Comparison of ENCODE assay signal across 15 cellular contexts in genomic region chr19:24046550-24046949, GRCh38. TPM values are rescaled to one million over a fixed set of nuclear protein-coding genes. Genes with fewer than 3 reads are reported as not detected.
DNase-seq lines count a peak whose midpoint lies in the region; ATAC-seq and TF ChIP-seq lines count a peak whose summit lies in the region.
"Had no signal": no experiment of that assay in that cellular context is flagged by ENCODE, and none has a peak within 500 bp of the region (broad histone marks: within the 10 kb centered on the region; RNA-seq: fewer than 3 reads in every experiment).

No MANE protein-coding gene starts in this region.

- no peaks in the 10 kb centered on the region for H3K27me3 ChIP-seq in SK-N-SH (ENCODE audit: insufficient read depth)
- H3K27me3 ChIP-seq: MG63 had no signal

- peak; percentile 40 for ATAC-seq in mucosa of descending colon
- no peak for ATAC-seq in GM21390 (IDR thresholded peaks at IDR 0.05; ENCODE audit: unreplicated experiment)
- ATAC-seq: PC-3 had no signal

- no peak overlapping the region for H2AFZ ChIP-seq in SK-N-SH (ENCODE audit: low read depth)

- no peaks in the 10 kb centered on the region for H3K9me3 ChIP-seq in mucosa of descending colon
- H3K9me3 ChIP-seq in SK-N-SH, result no peaks in the 10 kb centered on the region
- H3K9me3 ChIP-seq: MG63 had no signal

- peak; percentile 15 for DNase-seq in NCI-H510A (lab: John Stamatoyannopoulos, UW)
- DNase-seq in NCI-H510A treated with DMSO at 0.1 percent for 48 hours (lab: John Stamatoyannopoulos, UW), result no peak
- peak; percentile 52 for DNase-seq in DMS53 treated with DMSO at 0.1 percent for 48 hours (lab: John Stamatoyannopoulos, UW; ENCODE audit: unreplicated experiment)
- DNase-seq in NCI-H2171 (lab: John Stamatoyannopoulos, UW), result peak; percentile 41
- peak in 1 of 3 donors; percentile 19 for DNase-seq in mucosa of descending colon
- DNase-seq in activated CD8-positive, alpha-beta memory T cell treated with anti-CD3 and anti-CD28 coated beads for 24 hours, result no peak
- DNase-seq in SK-N-SH, result no peak
- DNase-seq: AML-193, HFFc6, KG1, MG63, NCI-H1105, NCI-H524 treated with DMSO at 0.1 percent for 48 hours, PC-3 had no signal

- H4K20me1 ChIP-seq in SK-N-SH (ENCODE audit: insufficient read depth), result no peaks in the 10 kb centered on the region

- CTCF ChIA-PET in SK-N-SH (lab: Yijun Ruan, JAX), result no interaction called here

- no peak overlapping the region for H3K4me2 ChIP-seq in SK-N-SH

- intact Hi-C loops in mucosa of descending colon (cut with DNase I, micrococcal nuclease), result no loop called here

- POLR2A ChIA-PET in SK-N-SH (lab: Yijun Ruan, JAX), result no interaction called here

- TF ChIP-seq EP300 in SK-N-SH (IDR thresholded peaks at IDR 0.05; ENCODE audit: borderline replicate concordance in 1 of 2, low read depth in 1 of 2, low read length in 1 of 2), result no peak

- H3K4me1 ChIP-seq in mucosa of descending colon (ENCODE audit: low read depth) (no peaks in the 10 kb centered on the region), SK-N-SH (ENCODE audit: control insufficient read depth in 1 of 2, insufficient read depth in 2 of 2, low read depth in 1 of 2, low read length in 1 of 2) (peaks cover 0 to 2% of the 10 kb centered on the region in 2 experiments; a peak in 1 of 4 replicates)

- peaks cover 36% of the 10 kb centered on the region for H3K79me2 ChIP-seq in SK-N-SH (ENCODE audit: insufficient read depth)

- H3K9me2 ChIP-seq in SK-N-SH, result no peaks in the 10 kb centered on the region

- H3K4me3 ChIP-seq in mucosa of descending colon (no peak overlapping the region), SK-N-SH (ENCODE audit: low read depth in 2 of 2, low read length in 1 of 2) (no peak overlapping the region)
- H3K4me3 ChIP-seq: MG63 had no signal

- TF ChIP-seq RAD21 in SK-N-SH (IDR thresholded peaks at IDR 0.05; ENCODE audit: low read length), result no peak

- H3K9ac ChIP-seq in SK-N-SH, result no peak overlapping the region

- no peak for TF ChIP-seq CTCF in mucosa of descending colon (IDR thresholded peaks at IDR 0.05)
- TF ChIP-seq CTCF in SK-N-SH (IDR thresholded peaks at IDR 0.05), result no peak

- 91% methylated on average over 1 of the region's 1 CpG for WGBS in SK-N-SH (ENCODE audit: low lambda C conversion rate)

- H3F3A ChIP-seq in SK-N-SH (replicated peaks; ENCODE audit: insufficient read depth), result no peaks in the 10 kb centered on the region

- H3K27ac ChIP-seq in SK-N-SH (ENCODE audit: low read depth in 2 of 2, low read length in 1 of 2), result no peak overlapping the region

- H3K36me3 ChIP-seq in mucosa of descending colon (ENCODE audit: low read depth), result peaks cover 7% of the 10 kb centered on the region
- H3K36me3 ChIP-seq in SK-N-SH (replicated peaks in 1 of 2; ENCODE audit: control insufficient read depth in 1 of 2, insufficient read depth in 2 of 2, low read length in 1 of 2), result peaks cover 24 to 52% of the 10 kb centered on the region in 2 experiments

TF ChIP-seq in SK-N-SH, 30 proteins besides CTCF, POLR2A, EP300 and RAD21:
- TF ChIP-seq FOXM1 (IDR thresholded peaks at IDR 0.05; ENCODE audit: low read depth) (no peak), PBX3 (IDR thresholded peaks at IDR 0.05) (no peak), REST (IDR thresholded peaks at IDR 0.05; ENCODE audit: low read depth, low read length) (no peak), TEAD4 (IDR thresholded peaks at IDR 0.05; ENCODE audit: borderline replicate concordance, insufficient read depth) (no peak), GABPA (IDR thresholded peaks at IDR 0.05; ENCODE audit: low read depth) (no peak), MXI1 (IDR thresholded peaks at IDR 0.05; ENCODE audit: low read depth, low read length) (no peak), RCOR1 (IDR thresholded peaks at IDR 0.05; ENCODE audit: low read length) (no peak)

RNA-seq across cellular contexts. Expression of gene ZNF254, which starts 40.4 kb away (rescaled TPM):
- total RNA-seq in mucosa of descending colon, result 10 to 100 TPM; 13.7 to 22.4 (median 17.3) TPM
- 3.1 and 4.2 TPM in 2 replicates for polyA plus RNA-seq in SK-N-SH (2012; rRNA removed)
- 3.9 and 5.2 TPM in 2 replicates for polyA plus RNA-seq in SK-N-SH (2012; cell fraction: cytosol; rRNA removed)
- 3.4 and 6.1 TPM in 2 replicates for polyA plus RNA-seq in SK-N-SH (2012; cell fraction: nucleus; rRNA removed)

Comparison
In these comparisons a context has a peak if more than half of its experiments do, and no peak if none do; other contexts are left out.
1. DNase-seq: peak in NCI-H510A (single experiment), DMS53 treated with DMSO at 0.1 percent for 48 hours (single experiment) and NCI-H2171 (single experiment); none in NCI-H510A treated with DMSO at 0.1 percent for 48 hours (single experiment), activated CD8-positive, alpha-beta memory T cell treated with anti-CD3 and anti-CD28 coated beads for 24 hours (single experiment) and SK-N-SH (single experiment).